In genomic region chr11:112564228-112564955, GRCh38 we compare ENCODE assay signal across 8 cellular contexts.
DNase-seq lines count a peak whose midpoint lies in the region; ATAC-seq, FAIRE-seq and TF ChIP-seq lines count a peak whose summit lies in the region.
"Had no signal": no experiment of that assay in that cellular context is flagged by ENCODE, and none has a peak within 500 bp of the region (broad histone marks: within the 10 kb centered on the region; RNA-seq: fewer than 3 reads in every experiment).

No MANE protein-coding gene starts in this region.

- peak; percentile 48 for DNase-seq in HT1080 (ENCODE audit: low read depth)
- DNase-seq in bronchial epithelial cell (ENCODE audit: low read depth): peak; percentile 62
- DNase-seq in kidney tubule cell (ENCODE audit: low spot score): peak; percentile 34
- peak in 10 of 49 donors; percentile 2 to 43 (median 15) for DNase-seq in substantia nigra (lab: John Stamatoyannopoulos, UW)
- no peak for DNase-seq in MV-4-11 (lab: John Stamatoyannopoulos, UW)
- DNase-seq in activated CD4-positive, CD25-positive, alpha-beta regulatory T cell treated with anti-CD3 and anti-CD28 coated beads, Interleukin-2, amount 50 U/mL, for 72 hours: no peak

- no peak for ATAC-seq in HG03139 (IDR thresholded peaks at IDR 0.05; ENCODE audit: unreplicated experiment)

- H3K27ac ChIP-seq in substantia nigra (ENCODE audit: low read depth, low read length, poor library complexity, severe bottlenecking): peak overlapping the region; percentile 67
- H3K27ac ChIP-seq: KMS-11 had no signal

- H3K4me3 ChIP-seq in bronchial epithelial cell (ENCODE audit: low read depth, low read length): no peak overlapping the region

- no peak for TF ChIP-seq CTCF in bronchial epithelial cell (IDR thresholded peaks at IDR 0.05; ENCODE audit: insufficient read depth, low read length, severe bottlenecking)

- FAIRE-seq in bronchial epithelial cell (lab: Jason Lieb, UNC): peak; percentile 81

- H3K36me3 ChIP-seq in bronchial epithelial cell (ENCODE audit: control insufficient read depth, insufficient read depth, low read length): no peaks in the 10 kb centered on the region

- H3K27me3 ChIP-seq in bronchial epithelial cell (ENCODE audit: control insufficient read depth, insufficient read depth, low read length): no peaks in the 10 kb centered on the region

Comparison
In these comparisons a context has a peak if more than half of its experiments do, and no peak if none do; other contexts are left out.
1. DNase-seq: peak in HT1080 (single experiment), bronchial epithelial cell (single experiment) and kidney tubule cell (single experiment); none in MV-4-11 (single experiment) and activated CD4-positive, CD25-positive, alpha-beta regulatory T cell treated with anti-CD3 and anti-CD28 coated beads, Interleukin-2, amount 50 U/mL, for 72 hours (single experiment).